9 cellular contexts compared by ENCODE assay signal in genomic region chr19:42066075-42066754, GRCh38. TPM values are rescaled to one million over a fixed set of nuclear protein-coding genes. Genes with fewer than 3 reads are reported as not detected.
DNase-seq lines count a peak whose midpoint lies in the region; ATAC-seq and TF ChIP-seq lines count a peak whose summit lies in the region.
"Had no signal": no experiment of that assay in that cellular context is flagged by ENCODE, and none has a peak within 500 bp of the region (broad histone marks: within the 10 kb centered on the region; RNA-seq: fewer than 3 reads in every experiment).

No MANE protein-coding gene starts in this region.

- peaks cover 15% of the 10 kb centered on the region for H3K27me3 Mint-ChIP-seq in T-helper 17 cell
- H3K27me3 Mint-ChIP-seq in activated T-helper 1 cell treated with anti-CD3 and anti-CD28 coated beads, Interleukin-12 subunit alpha, Interleukin-12 subunit beta, Interleukin-2, Interleukin-4 antibody, amounts not matched to agents 30 ng/mL and 10 ng/mL and 1 ng/mL, durations not matched to agents 14 hours and 24 hours and 36 hours (ENCODE audit: insufficient read depth): peaks cover 3% of the 10 kb centered on the region
- peaks cover 29% of the 10 kb centered on the region for H3K27me3 Mint-ChIP-seq in stimulated activated naive CD8-positive, alpha-beta T cell treated with anti-CD3 and anti-CD28 coated beads, Interleukin-15, amount 100 ng/mL, for 72 hours
- H3K27me3 Mint-ChIP-seq in activated CD4-positive, alpha-beta T cell treated with anti-CD3 and anti-CD28 coated beads, Interleukin-2, amount 10 ng/mL, durations not matched to agents 24 days and 14 days: peaks cover 4% of the 10 kb centered on the region

- 31 to 57% (median 39%) methylated on average over 5 to 9 of the region's 9 CpGs for WGBS in stomach, 5 donors

- peaks cover 0 to 45% (median 8%) of the 10 kb centered on the region in 4 donors for H3K36me3 ChIP-seq in stomach

- no peak overlapping the region for H3K27ac Mint-ChIP-seq in T-helper 17 cell
- H3K27ac Mint-ChIP-seq in activated T-helper 1 cell treated with anti-CD3 and anti-CD28 coated beads, Interleukin-12 subunit alpha, Interleukin-12 subunit beta, Interleukin-2, Interleukin-4 antibody, amounts not matched to agents 30 ng/mL and 10 ng/mL and 1 ng/mL, durations not matched to agents 14 hours and 24 hours and 36 hours: no peak overlapping the region
- no peak overlapping the region for H3K27ac Mint-ChIP-seq in stimulated activated naive CD8-positive, alpha-beta T cell treated with anti-CD3 and anti-CD28 coated beads, Interleukin-15, amount 100 ng/mL, for 72 hours
- H3K27ac Mint-ChIP-seq in activated CD4-positive, alpha-beta T cell treated with anti-CD3 and anti-CD28 coated beads, Interleukin-2, amount 10 ng/mL, durations not matched to agents 24 days and 14 days: no peak overlapping the region
- H3K27ac Mint-ChIP-seq: activated B cell treated with CpG ODN at 0.5 μM for 24 hours had no signal

- no peak for ATAC-seq in T-helper 17 cell
- ATAC-seq in stimulated activated naive CD8-positive, alpha-beta T cell treated with anti-CD3 and anti-CD28 coated beads, Interleukin-15, amount 100 ng/mL, for 72 hours: no peak

- intact Hi-C loops in activated T-helper 1 cell treated with anti-CD3 and anti-CD28 coated beads, Interleukin-12 subunit alpha, Interleukin-12 subunit beta, Interleukin-2, Interleukin-4 antibody, amounts not matched to agents 30 ng/mL and 10 ng/mL and 1 ng/mL, durations not matched to agents 14 hours and 24 hours and 36 hours (cut with micrococcal nuclease): no loop called here
- intact Hi-C loops in stomach (cut with DNase I; ENCODE audit: low total_unique reads): no loop called here
- intact Hi-C loops in activated CD4-positive, alpha-beta T cell treated with anti-CD3 and anti-CD28 coated beads, Interleukin-2, amount 10 ng/mL, durations not matched to agents 24 days and 14 days (cut with micrococcal nuclease): no loop called here

- no peak for TF ChIP-seq CTCF in stomach (IDR thresholded peaks at IDR 0.05)

- no peak for TF ChIP-seq EP300 in stomach (IDR thresholded peaks at IDR 0.05)

- H3K9me3 ChIP-seq in T-helper 17 cell (ENCODE audit: control insufficient read depth, low read length, poor library complexity, severe bottlenecking) (no peaks in the 10 kb centered on the region), stomach (no peaks in the 10 kb centered on the region)

- no peak for TF ChIP-seq POLR2A in stomach (IDR thresholded peaks at IDR 0.05)

- DNase-seq in DMS153 (lab: John Stamatoyannopoulos, UW): peak; percentile 69
- peak; percentile 47 for DNase-seq in KBM-7
- no peak for DNase-seq in T-helper 17 cell
- peak; percentile 42 for DNase-seq in medulla oblongata (ENCODE audit: extremely low spot score)
- no peak for DNase-seq in activated T-helper 1 cell treated with anti-CD3 and anti-CD28 coated beads, Interleukin-12 subunit alpha, Interleukin-12 subunit beta, Interleukin-2, Interleukin-4 antibody, amounts not matched to agents 30 ng/mL and 10 ng/mL and 1 ng/mL, durations not matched to agents 14 hours and 24 hours and 36 hours (ENCODE audit: low spot score)
- DNase-seq in stomach: no peak
- DNase-seq in stimulated activated naive CD8-positive, alpha-beta T cell treated with anti-CD3 and anti-CD28 coated beads, Interleukin-15, amount 100 ng/mL, for 72 hours: no peak
- DNase-seq in activated CD4-positive, alpha-beta T cell treated with anti-CD3 and anti-CD28 coated beads, Interleukin-2, amount 10 ng/mL, durations not matched to agents 24 days and 14 days: no peak
- DNase-seq: activated B cell treated with CpG ODN at 0.5 μM for 24 hours had no signal

- H3K4me1 Mint-ChIP-seq in T-helper 17 cell: peaks cover 11% of the 10 kb centered on the region
- no peaks in the 10 kb centered on the region for H3K4me1 Mint-ChIP-seq in activated T-helper 1 cell treated with anti-CD3 and anti-CD28 coated beads, Interleukin-12 subunit alpha, Interleukin-12 subunit beta, Interleukin-2, Interleukin-4 antibody, amounts not matched to agents 30 ng/mL and 10 ng/mL and 1 ng/mL, durations not matched to agents 14 hours and 24 hours and 36 hours (ENCODE audit: low read depth)
- H3K4me1 Mint-ChIP-seq in stimulated activated naive CD8-positive, alpha-beta T cell treated with anti-CD3 and anti-CD28 coated beads, Interleukin-15, amount 100 ng/mL, for 72 hours: no peaks in the 10 kb centered on the region
- H3K4me1 Mint-ChIP-seq in activated CD4-positive, alpha-beta T cell treated with anti-CD3 and anti-CD28 coated beads, Interleukin-2, amount 10 ng/mL, durations not matched to agents 24 days and 14 days: peaks cover 3% of the 10 kb centered on the region
- H3K4me1 Mint-ChIP-seq: activated B cell treated with CpG ODN at 0.5 μM for 24 hours had no signal

- H3K36me3 Mint-ChIP-seq in T-helper 17 cell (ENCODE audit: low read depth): peaks cover 3% of the 10 kb centered on the region
- no peaks in the 10 kb centered on the region for H3K36me3 Mint-ChIP-seq in activated T-helper 1 cell treated with anti-CD3 and anti-CD28 coated beads, Interleukin-12 subunit alpha, Interleukin-12 subunit beta, Interleukin-2, Interleukin-4 antibody, amounts not matched to agents 30 ng/mL and 10 ng/mL and 1 ng/mL, durations not matched to agents 14 hours and 24 hours and 36 hours (ENCODE audit: low read depth)
- no peaks in the 10 kb centered on the region for H3K36me3 Mint-ChIP-seq in activated CD4-positive, alpha-beta T cell treated with anti-CD3 and anti-CD28 coated beads, Interleukin-2, amount 10 ng/mL, durations not matched to agents 24 days and 14 days (ENCODE audit: low read depth)

- no peak overlapping the region for H3K4me3 ChIP-seq in stomach

- no peak overlapping the region for H3K27ac ChIP-seq in stomach

- H3K27me3 ChIP-seq in stomach: peaks cover 0 to 52% (median 39%) of the 10 kb centered on the region in 3 donors

- peaks cover 0 to 32% (median 17%) of the 10 kb centered on the region in 4 donors for H3K4me1 ChIP-seq in stomach

- no peaks in the 10 kb centered on the region for H3K9me3 Mint-ChIP-seq in activated T-helper 1 cell treated with anti-CD3 and anti-CD28 coated beads, Interleukin-12 subunit alpha, Interleukin-12 subunit beta, Interleukin-2, Interleukin-4 antibody, amounts not matched to agents 30 ng/mL and 10 ng/mL and 1 ng/mL, durations not matched to agents 14 hours and 24 hours and 36 hours
- no peaks in the 10 kb centered on the region for H3K9me3 Mint-ChIP-seq in stimulated activated naive CD8-positive, alpha-beta T cell treated with anti-CD3 and anti-CD28 coated beads, Interleukin-15, amount 100 ng/mL, for 72 hours
- H3K9me3 Mint-ChIP-seq in activated CD4-positive, alpha-beta T cell treated with anti-CD3 and anti-CD28 coated beads, Interleukin-2, amount 10 ng/mL, durations not matched to agents 24 days and 14 days: no peaks in the 10 kb centered on the region
- H3K9me3 Mint-ChIP-seq: activated B cell treated with CpG ODN at 0.5 μM for 24 hours had no signal

- H3K4me3 Mint-ChIP-seq in T-helper 17 cell: peak overlapping the region; percentile 5
- no peak overlapping the region for H3K4me3 Mint-ChIP-seq in activated T-helper 1 cell treated with anti-CD3 and anti-CD28 coated beads, Interleukin-12 subunit alpha, Interleukin-12 subunit beta, Interleukin-2, Interleukin-4 antibody, amounts not matched to agents 30 ng/mL and 10 ng/mL and 1 ng/mL, durations not matched to agents 14 hours and 24 hours and 36 hours
- no peak overlapping the region for H3K4me3 Mint-ChIP-seq in stimulated activated naive CD8-positive, alpha-beta T cell treated with anti-CD3 and anti-CD28 coated beads, Interleukin-15, amount 100 ng/mL, for 72 hours
- no peak overlapping the region for H3K4me3 Mint-ChIP-seq in activated CD4-positive, alpha-beta T cell treated with anti-CD3 and anti-CD28 coated beads, Interleukin-2, amount 10 ng/mL, durations not matched to agents 24 days and 14 days
- H3K4me3 Mint-ChIP-seq: activated B cell treated with CpG ODN at 0.5 μM for 24 hours had no signal

- in situ Hi-C loops in KBM-7 (cut with MboI; ENCODE audit: low pct_unique_long_range_greater_than_20kb, low sequenced_read_pairs): no loop called here

RNA-seq across cellular contexts. Expression of gene GRIK5, which starts 3.8 kb away (rescaled TPM):
- total RNA-seq in T-helper 17 cell (under 1 TPM; 0.42 to 0.55 TPM), stomach (10 to 100 TPM in 2 of 5 donors, 1 to 10 TPM in 3; 2.2 to 74.1 (median 8.3) TPM)
- 3.9 TPM in 2 replicates for total RNA-seq in activated T-helper 1 cell treated with anti-CD3 and anti-CD28 coated beads, Interleukin-12 subunit alpha, Interleukin-12 subunit beta, Interleukin-2, Interleukin-4 antibody, amounts not matched to agents 30 ng/mL and 10 ng/mL and 1 ng/mL, durations not matched to agents 14 hours and 24 hours and 36 hours
- 1 to 10 TPM in 2 of 3 donors, under 1 TPM in 1; 0.92 to 3.1 (median 1.1) TPM for polyA plus RNA-seq in stomach
- 3.9 and 4.9 TPM in 2 replicates for total RNA-seq in activated CD4-positive, alpha-beta T cell treated with anti-CD3 and anti-CD28 coated beads, Interleukin-2, amount 10 ng/mL, durations not matched to agents 24 days and 14 days

RNA-seq across cellular contexts. Expression of gene ZNF574, which starts 9.8 kb away (rescaled TPM):
- total RNA-seq in T-helper 17 cell (10 to 100 TPM; 23.1 to 23.6 TPM), stomach (10 to 100 TPM in 2 of 5 donors, 1 to 10 TPM in 3; 4.6 to 17.0 (median 8.8) TPM)
- 17.5 and 17.8 TPM in 2 replicates for total RNA-seq in activated T-helper 1 cell treated with anti-CD3 and anti-CD28 coated beads, Interleukin-12 subunit alpha, Interleukin-12 subunit beta, Interleukin-2, Interleukin-4 antibody, amounts not matched to agents 30 ng/mL and 10 ng/mL and 1 ng/mL, durations not matched to agents 14 hours and 24 hours and 36 hours
- polyA plus RNA-seq in stomach: 1 to 10 TPM; 5.5 to 5.7 (median 5.5) TPM
- total RNA-seq in activated CD4-positive, alpha-beta T cell treated with anti-CD3 and anti-CD28 coated beads, Interleukin-2, amount 10 ng/mL, durations not matched to agents 24 days and 14 days: 16.7 and 18.5 TPM in 2 replicates

Comparison
In these comparisons a context has a peak if more than half of its experiments do, and no peak if none do; other contexts are left out.
1. DNase-seq: peak in DMS153 (single experiment), KBM-7 (single experiment) and medulla oblongata (single experiment); none in T-helper 17 cell (0 of 3), activated T-helper 1 cell treated with anti-CD3 and anti-CD28 coated beads, Interleukin-12 subunit alpha, Interleukin-12 subunit beta, Interleukin-2, Interleukin-4 antibody, amounts not matched to agents 30 ng/mL and 10 ng/mL and 1 ng/mL, durations not matched to agents 14 hours and 24 hours and 36 hours (single experiment), stomach (single experiment), stimulated activated naive CD8-positive, alpha-beta T cell treated with anti-CD3 and anti-CD28 coated beads, Interleukin-15, amount 100 ng/mL, for 72 hours (0 of 2) and activated CD4-positive, alpha-beta T cell treated with anti-CD3 and anti-CD28 coated beads, Interleukin-2, amount 10 ng/mL, durations not matched to agents 24 days and 14 days (single experiment).